ENCODE assay signal across 24 cellular contexts in genomic region chr1:189438808-189439207, GRCh38.
"Had no signal": no experiment of that assay in that cellular context is flagged by ENCODE, and none has a peak within 500 bp of the region (broad histone marks: within the 10 kb centered on the region; RNA-seq: fewer than 3 reads in every experiment).

No MANE protein-coding gene starts in this region.

- H3K9me3 Mint-ChIP-seq: activated naive CD4-positive, alpha-beta T cell treated with anti-CD3 and anti-CD28 coated beads, Interleukin-2, amount 50 U/mL, for 24 hours; activated T-helper 1 cell treated with anti-CD3 and anti-CD28 coated beads, Interleukin-12 subunit alpha, Interleukin-12 subunit beta, Interleukin-2, Interleukin-4 antibody, amounts not matched to agents 30 ng/mL and 10 ng/mL and 1 ng/mL, durations not matched to agents 14 hours and 24 hours and 36 hours had no signal

- H3K4me3 Mint-ChIP-seq: activated CD8-positive, alpha-beta T cell treated with anti-CD3 and anti-CD28 coated beads for 36 hours; activated naive CD4-positive, alpha-beta T cell treated with anti-CD3 and anti-CD28 coated beads, Interleukin-2, amount 50 U/mL, for 24 hours; activated T-helper 1 cell treated with anti-CD3 and anti-CD28 coated beads, Interleukin-12 subunit alpha, Interleukin-12 subunit beta, Interleukin-2, Interleukin-4 antibody, amounts not matched to agents 30 ng/mL and 10 ng/mL and 1 ng/mL, durations not matched to agents 14 hours and 24 hours and 36 hours; T-helper 17 cell had no signal

- H3K27me3 Mint-ChIP-seq: activated CD8-positive, alpha-beta T cell treated with anti-CD3 and anti-CD28 coated beads for 36 hours; activated naive CD4-positive, alpha-beta T cell treated with anti-CD3 and anti-CD28 coated beads, Interleukin-2, amount 50 U/mL, for 24 hours; T-helper 17 cell had no signal

- DNase-seq: activated CD4-positive, alpha-beta T cell treated with anti-CD3 and anti-CD28 coated beads for 4 hours; activated CD8-positive, alpha-beta memory T cell treated with anti-CD3 and anti-CD28 coated beads, Interleukin-2, amount 50 U/mL, for 4 hours; activated CD8-positive, alpha-beta T cell treated with anti-CD3 and anti-CD28 coated beads for 36 hours; activated effector memory CD4-positive, alpha-beta T cell treated with Interleukin-2 at 50 U/mL for 16 hours; activated naive CD4-positive, alpha-beta T cell; aorta; central memory CD4-positive, alpha-beta T cell; Karpas-422; MM.1S; NCI-H1105; NCI-H1436; NCI-H1694 treated with DMSO at 0.1 percent for 48 hours; NCI-H2029 treated with DMSO at 0.1 percent for 48 hours; NCI-H345; NCI-H510A treated with DMSO at 0.1 percent for 48 hours; NCI-H69; NK-92 treated with Interleukin-12 subunit alpha and Interleukin-12 subunit beta, amount 100 ng/mL, for 24 hours; SIG-M5; T-helper 17 cell; T-helper 9 cell; WERI-Rb-1 had no signal

- H3K27ac ChIP-seq: WERI-Rb-1 had no signal

- H3K36me3 Mint-ChIP-seq: activated naive CD4-positive, alpha-beta T cell treated with anti-CD3 and anti-CD28 coated beads, Interleukin-2, amount 50 U/mL, for 24 hours had no signal

- H3K27ac Mint-ChIP-seq: activated CD8-positive, alpha-beta T cell treated with anti-CD3 and anti-CD28 coated beads for 36 hours; activated naive CD4-positive, alpha-beta T cell treated with anti-CD3 and anti-CD28 coated beads, Interleukin-2, amount 50 U/mL, for 24 hours; activated T-helper 1 cell treated with anti-CD3 and anti-CD28 coated beads, Interleukin-12 subunit alpha, Interleukin-12 subunit beta, Interleukin-2, Interleukin-4 antibody, amounts not matched to agents 30 ng/mL and 10 ng/mL and 1 ng/mL, durations not matched to agents 14 hours and 24 hours and 36 hours; T-helper 17 cell had no signal

- ATAC-seq: activated CD8-positive, alpha-beta T cell treated with anti-CD3 and anti-CD28 coated beads for 36 hours; T-helper 17 cell had no signal

- H3K36me3 ChIP-seq: WERI-Rb-1 had no signal

- FAIRE-seq: bronchial epithelial cell had no signal

- H3K4me1 Mint-ChIP-seq: activated naive CD4-positive, alpha-beta T cell treated with anti-CD3 and anti-CD28 coated beads, Interleukin-2, amount 50 U/mL, for 24 hours; T-helper 17 cell had no signal
